In genomic region chr4:93710101-93710846, GRCh38 we compare ENCODE assay signal across 1 cellular context.
TF ChIP-seq lines count a peak whose summit lies in the region.

No MANE protein-coding gene starts in this region.

TF ChIP-seq in H1, 55 proteins besides CTCF, POLR2A, EP300 and RAD21 (continued from another document):
- TF ChIP-seq TAF7 (optimal IDR thresholded peaks at IDR 0.05; ENCODE audit: borderline replicate concordance, low read depth, low read length) (no peak), GTF2F1 (IDR thresholded peaks at IDR 0.05; ENCODE audit: borderline replicate concordance, low read depth, low read length) (no peak)
- TF ChIP-seq, protein P1, sequence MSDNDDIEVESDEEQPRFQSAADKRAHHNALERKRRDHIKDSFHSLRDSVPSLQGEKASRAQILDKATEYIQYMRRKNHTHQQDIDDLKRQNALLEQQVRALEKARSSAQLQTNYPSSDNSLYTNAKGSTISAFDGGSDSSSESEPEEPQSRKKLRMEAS (IDR thresholded peaks at IDR 0.05): no peak
